Comparison of ENCODE assay signal across 15 cellular contexts in genomic region chr4:23219779-23220408, GRCh38.
A peak's percentile ranks its signal among the peaks of the same experiment; 100 is the strongest.
DNase-seq lines count a peak whose midpoint lies in the region; ATAC-seq, FAIRE-seq and TF ChIP-seq lines count a peak whose summit lies in the region.
"Had no signal": no experiment of that assay in that cellular context is flagged by ENCODE, and none has a peak within 500 bp of the region (broad histone marks: within the 10 kb centered on the region; RNA-seq: fewer than 3 reads in every experiment).

No MANE protein-coding gene starts in this region.

- H3K36me3 Mint-ChIP-seq in activated T-helper 2 cell treated with anti-CD3 and anti-CD28 coated beads, Interferon-gamma antibody, Interleukin-2, Interleukin-4, amounts not matched to agents 10 μg/mL and 5 μg/mL and 100 μg/mL, durations not matched to agents 14 hours and 24 hours and 36 hours (ENCODE audit: low read depth), result no peaks in the 10 kb centered on the region
- H3K36me3 Mint-ChIP-seq: CD14-positive monocyte; CD4-positive, alpha-beta memory T cell had no signal

- no peak for DNase-seq in D721Med (ENCODE audit: insufficient read length, low spot score)
- DNase-seq in HT-29 (ENCODE audit: low spot score), result peak; percentile 1
- no peak for DNase-seq in SK-N-MC (ENCODE audit: low read depth, low spot score)
- DNase-seq in epithelial cell of proximal tubule (ENCODE audit: low read depth), result no peak
- DNase-seq in omental fat pad (ENCODE audit: low spot score), result no peak
- DNase-seq in activated T-helper 2 cell treated with anti-CD3 and anti-CD28 coated beads, Interferon-gamma antibody, Interleukin-2, Interleukin-4, amounts not matched to agents 10 μg/mL and 5 μg/mL and 100 μg/mL, durations not matched to agents 14 hours and 24 hours and 36 hours (ENCODE audit: low spot score), result no peak
- no peak for DNase-seq in pons (ENCODE audit: low spot score)
- DNase-seq in caudate nucleus (lab: John Stamatoyannopoulos, UW), result no peak
- DNase-seq: 8988T; CD4-positive, alpha-beta memory T cell; DMS79 treated with DMSO at 0.1 percent for 48 hours; GF-D8; HCEC 1CT had no signal

- H3K27ac ChIP-seq in SK-N-MC (no peak overlapping the region), caudate nucleus (ENCODE audit: low read depth, low read length) (no peak overlapping the region)
- H3K27ac ChIP-seq: BLaER1 had no signal

- ATAC-seq in omental fat pad (ENCODE audit: low FRiP score), result no peak

- FAIRE-seq in D721Med (lab: Jason Lieb, UNC), result peak; percentile 86

- intact Hi-C loops in activated T-helper 2 cell treated with anti-CD3 and anti-CD28 coated beads, Interferon-gamma antibody, Interleukin-2, Interleukin-4, amounts not matched to agents 10 μg/mL and 5 μg/mL and 100 μg/mL, durations not matched to agents 14 hours and 24 hours and 36 hours (cut with micrococcal nuclease), result no loop called here

- H3K27me3 Mint-ChIP-seq in activated T-helper 2 cell treated with anti-CD3 and anti-CD28 coated beads, Interferon-gamma antibody, Interleukin-2, Interleukin-4, amounts not matched to agents 10 μg/mL and 5 μg/mL and 100 μg/mL, durations not matched to agents 14 hours and 24 hours and 36 hours (ENCODE audit: low read depth), result no peaks in the 10 kb centered on the region
- H3K27me3 Mint-ChIP-seq: CD4-positive, alpha-beta memory T cell had no signal

- H3K9me3 ChIP-seq in SK-N-MC (ENCODE audit: low read depth, low read length), result no peaks in the 10 kb centered on the region
- H3K9me3 ChIP-seq: BLaER1 had no signal

- no peaks in the 10 kb centered on the region for H3K9me3 Mint-ChIP-seq in activated T-helper 2 cell treated with anti-CD3 and anti-CD28 coated beads, Interferon-gamma antibody, Interleukin-2, Interleukin-4, amounts not matched to agents 10 μg/mL and 5 μg/mL and 100 μg/mL, durations not matched to agents 14 hours and 24 hours and 36 hours

- no peak overlapping the region for H3K9ac ChIP-seq in SK-N-MC (ENCODE audit: insufficient read length)
- H3K9ac ChIP-seq: BLaER1 had no signal

- no peak overlapping the region for H3K4me3 Mint-ChIP-seq in activated T-helper 2 cell treated with anti-CD3 and anti-CD28 coated beads, Interferon-gamma antibody, Interleukin-2, Interleukin-4, amounts not matched to agents 10 μg/mL and 5 μg/mL and 100 μg/mL, durations not matched to agents 14 hours and 24 hours and 36 hours (ENCODE audit: low read depth)
- H3K4me3 Mint-ChIP-seq: CD14-positive monocyte; CD4-positive, alpha-beta memory T cell had no signal

- H3K4me1 Mint-ChIP-seq in activated T-helper 2 cell treated with anti-CD3 and anti-CD28 coated beads, Interferon-gamma antibody, Interleukin-2, Interleukin-4, amounts not matched to agents 10 μg/mL and 5 μg/mL and 100 μg/mL, durations not matched to agents 14 hours and 24 hours and 36 hours (ENCODE audit: low read depth), result no peaks in the 10 kb centered on the region
- H3K4me1 Mint-ChIP-seq: CD14-positive monocyte; CD4-positive, alpha-beta memory T cell had no signal

- TF ChIP-seq CTCF in D721Med (IDR thresholded peaks at IDR 0.05; ENCODE audit: insufficient read depth, missing control alignments) (peak; percentile 13), epithelial cell of proximal tubule (conservative IDR thresholded peaks at IDR 0.05; ENCODE audit: low read depth, low read length) (peak; percentile 11), omental fat pad (IDR thresholded peaks at IDR 0.05) (no peak)

- no peak overlapping the region for H3K27ac Mint-ChIP-seq in activated T-helper 2 cell treated with anti-CD3 and anti-CD28 coated beads, Interferon-gamma antibody, Interleukin-2, Interleukin-4, amounts not matched to agents 10 μg/mL and 5 μg/mL and 100 μg/mL, durations not matched to agents 14 hours and 24 hours and 36 hours
- H3K27ac Mint-ChIP-seq: CD14-positive monocyte; CD4-positive, alpha-beta memory T cell had no signal

- H3K36me3 ChIP-seq in SK-N-MC (ENCODE audit: insufficient read depth, low read length), result no peaks in the 10 kb centered on the region
- H3K36me3 ChIP-seq: BLaER1 had no signal

- H3K4me3 ChIP-seq in SK-N-MC (peak overlapping the region; percentile 51), epithelial cell of proximal tubule (ENCODE audit: low read depth, low read length) (no peak overlapping the region)
- H3K4me3 ChIP-seq: BLaER1 had no signal

Comparison
In these comparisons a context has a peak if more than half of its experiments do, and no peak if none do; other contexts are left out.
1. CTCF ChIP-seq: peak in D721Med (single experiment) and epithelial cell of proximal tubule (single experiment); none in omental fat pad (0 of 3).